ENCODE assay signal across 1 cellular context in the genomic region with DNA sequence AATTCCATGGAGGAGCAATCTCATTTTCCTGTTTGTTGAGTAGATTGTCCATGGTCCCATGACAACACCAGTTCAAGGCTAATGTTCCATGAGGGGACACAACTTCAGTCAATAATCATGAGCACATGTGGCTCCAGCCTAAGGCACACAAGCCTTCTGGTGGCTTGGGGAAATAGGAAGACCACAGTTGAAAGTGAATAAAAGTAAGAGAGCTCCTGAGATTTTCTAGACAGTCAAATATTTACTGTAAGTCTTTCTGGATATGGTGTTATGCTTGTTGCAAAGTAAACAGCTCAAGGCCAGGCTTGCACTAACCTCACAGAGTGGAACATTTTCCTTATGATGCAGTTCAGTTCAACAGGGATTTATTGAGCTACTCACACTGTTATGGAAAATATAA.
TF ChIP-seq lines count a peak whose summit lies in the region.

No MANE protein-coding gene starts in this region.

TF ChIP-seq in IMR-90, 13 proteins besides CTCF, POLR2A, EP300 and RAD21 (continued from another document):
- TF ChIP-seq, protein P1, sequence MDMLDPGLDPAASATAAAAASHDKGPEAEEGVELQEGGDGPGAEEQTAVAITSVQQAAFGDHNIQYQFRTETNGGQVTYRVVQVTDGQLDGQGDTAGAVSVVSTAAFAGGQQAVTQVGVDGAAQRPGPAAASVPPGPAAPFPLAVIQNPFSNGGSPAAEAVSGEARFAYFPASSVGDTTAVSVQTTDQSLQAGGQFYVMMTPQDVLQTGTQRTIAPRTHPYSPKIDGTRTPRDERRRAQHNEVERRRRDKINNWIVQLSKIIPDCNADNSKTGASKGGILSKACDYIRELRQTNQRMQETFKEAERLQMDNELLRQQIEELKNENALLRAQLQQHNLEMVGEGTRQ (IDR thresholded peaks at IDR 0.05; ENCODE audit: low read depth, low read length): no peak
- TF ChIP-seq MXI1 (IDR thresholded peaks at IDR 0.05; ENCODE audit: borderline replicate concordance, low read depth, low read length) (no peak), NFE2L2 (IDR thresholded peaks at IDR 0.05; ENCODE audit: low read depth, low read length) (no peak), CEBPB (IDR thresholded peaks at IDR 0.05; ENCODE audit: low read depth, low read length) (no peak), RFX5 (IDR thresholded peaks at IDR 0.05; ENCODE audit: low read depth, low read length) (no peak), RCOR1 (IDR thresholded peaks at IDR 0.05; ENCODE audit: insufficient replicate concordance, low read length) (no peak), BHLHE40 (IDR thresholded peaks at IDR 0.05; ENCODE audit: low read depth, low read length) (no peak), MAFK (IDR thresholded peaks at IDR 0.05; ENCODE audit: low read depth, low read length) (no peak), ELK1 (IDR thresholded peaks at IDR 0.05; ENCODE audit: borderline replicate concordance, low read depth, low read length) (no peak)
